Comparison of ENCODE assay signal across 24 cellular contexts in the genomic region with DNA sequence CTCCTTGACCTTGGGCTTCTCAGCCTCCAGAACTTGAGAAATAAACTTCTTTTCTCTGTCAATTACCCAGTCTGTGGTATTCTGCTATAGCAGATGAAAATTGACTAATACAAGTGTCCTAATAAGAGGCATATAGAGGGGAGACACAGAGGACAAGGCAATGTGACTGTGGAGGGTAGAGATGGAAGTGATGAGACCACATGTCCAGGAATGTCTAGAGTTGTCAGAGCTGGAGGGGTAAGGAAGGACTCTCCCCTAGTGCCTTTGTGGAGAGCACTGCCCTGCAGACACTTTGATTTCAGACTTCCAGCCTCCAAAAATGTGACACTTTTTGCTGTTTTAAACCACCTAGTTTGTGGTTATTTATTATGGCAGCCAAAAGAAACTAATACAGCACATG.
A peak's percentile ranks its signal among the peaks of the same experiment; 100 is the strongest.
DNase-seq lines count a peak whose midpoint lies in the region; ATAC-seq, FAIRE-seq and TF ChIP-seq lines count a peak whose summit lies in the region.
"Had no signal": no experiment of that assay in that cellular context is flagged by ENCODE, and none has a peak within 500 bp of the region (broad histone marks: within the 10 kb centered on the region; RNA-seq: fewer than 3 reads in every experiment).

No MANE protein-coding gene starts in this region.

- H3K4me3 Mint-ChIP-seq in chondrocyte (ENCODE audit: unreplicated experiment) (no peak overlapping the region), T-helper 17 cell (no peak overlapping the region)
- H3K4me3 Mint-ChIP-seq: CD4-positive, alpha-beta T cell; HFFc6 had no signal

- no peak overlapping the region for H3K18ac ChIP-seq in trophoblast cell (ENCODE audit: low read length)

- H3K4me1 ChIP-seq in HEK293 (ENCODE audit: control insufficient read depth, insufficient read depth, low read length) = no peaks in the 10 kb centered on the region
- peaks cover 17 to 18% of the 10 kb centered on the region in 2 experiments for H3K4me1 ChIP-seq in trophoblast cell (ENCODE audit: control insufficient read depth in 1 of 2, insufficient read depth in 2 of 2, low read length in 2 of 2)
- H3K4me1 ChIP-seq in uterus = no peaks in the 10 kb centered on the region
- H3K4me1 ChIP-seq: BLaER1, Caco-2 had no signal

- H3K27ac Mint-ChIP-seq in chondrocyte (ENCODE audit: unreplicated experiment) (peak overlapping the region; percentile 96), T-helper 17 cell (no peak overlapping the region)
- H3K27ac Mint-ChIP-seq: CD4-positive, alpha-beta T cell had no signal

- H3K14ac ChIP-seq in trophoblast cell (ENCODE audit: low read length) = no peak overlapping the region

- H4K91ac ChIP-seq in trophoblast cell (ENCODE audit: low read depth, low read length) = peak overlapping the region; percentile 4

- H3K4me2 ChIP-seq in trophoblast cell (ENCODE audit: low read length) = no peak overlapping the region
- H3K4me2 ChIP-seq: BLaER1 had no signal

- peak overlapping the region; percentile 15 for H3K9ac ChIP-seq in trophoblast cell (ENCODE audit: low read length)
- H3K9ac ChIP-seq: BLaER1 had no signal

- H2BK120ac ChIP-seq in trophoblast cell (ENCODE audit: insufficient read depth, low read length, poor library complexity) = no peak overlapping the region

- no peak overlapping the region for H4K12ac ChIP-seq in trophoblast cell (ENCODE audit: low read depth, low read length)

- H3K27me3 ChIP-seq in trophoblast cell (ENCODE audit: insufficient read depth, low read length) = no peaks in the 10 kb centered on the region
- H3K27me3 ChIP-seq in uterus = no peaks in the 10 kb centered on the region
- H3K27me3 ChIP-seq: BLaER1 had no signal

- H2BK12ac ChIP-seq in trophoblast cell (ENCODE audit: low read length) = peak overlapping the region; percentile 56

- intact Hi-C loops in uterus (cut with DNase I; ENCODE audit: low total_unique reads) = no loop called here

- DNase-seq in chondrocyte (ENCODE audit: low spot score) = no peak
- no peak for DNase-seq in trophoblast cell
- DNase-seq in uterus = no peak
- no peak for DNase-seq in T-helper 17 cell
- DNase-seq in RKO (ENCODE audit: low spot score) = no peak
- DNase-seq in GM12891 (ENCODE audit: insufficient read length, low spot score) = no peak
- DNase-seq: ACHN; Caco-2; CD4-positive, alpha-beta T cell; DMS 273 treated with DMSO at 0.1 percent for 48 hours; DMS79 treated with DMSO at 0.1 percent for 48 hours; H7; HFFc6; KG1; NCI-H1105; NCI-H146; NCI-H2029; NCI-H226; NCI-H510A treated with DMSO at 0.1 percent for 48 hours; NCI-H748 treated with DMSO at 0.1 percent for 48 hours had no signal

- FAIRE-seq in GM12891 (lab: Jason Lieb, UNC) = no peak

- H3K27ac ChIP-seq in HEK293 (ENCODE audit: extremely low read depth, low read depth, low read length) = no peak overlapping the region
- H3K27ac ChIP-seq in trophoblast cell (ENCODE audit: low read depth, low read length) = no peak overlapping the region
- H3K27ac ChIP-seq in uterus = peak overlapping the region; percentile 76 to 91
- H3K27ac ChIP-seq: BLaER1, HL-60 had no signal

- H3K27me3 Mint-ChIP-seq in chondrocyte (ENCODE audit: low read depth) = no peaks in the 10 kb centered on the region
- H3K27me3 Mint-ChIP-seq in T-helper 17 cell = peaks cover 39% of the 10 kb centered on the region

- POLR2A ChIA-PET in HEK293 (lab: Yijun Ruan, JAX) = no interaction called here

- TF ChIP-seq CTCF in HEK293 (tag by site-specific recombination; IDR thresholded peaks at IDR 0.05) (no peak), chondrocyte (IDR thresholded peaks at IDR 0.05) (no peak), uterus (IDR thresholded peaks at IDR 0.05) (no peak)

- H3K79me2 ChIP-seq in trophoblast cell (ENCODE audit: control insufficient read depth, insufficient read depth, low read length, poor library complexity) = no peaks in the 10 kb centered on the region

- H2AK5ac ChIP-seq in trophoblast cell (ENCODE audit: low read length) = peak overlapping the region; percentile 54

- no peak overlapping the region for H2BK5ac ChIP-seq in trophoblast cell (ENCODE audit: low read depth, low read length, poor library complexity)

- H3K4me3 ChIP-seq in HEK293 (ENCODE audit: low read depth, low read length) = no peak overlapping the region
- no peak overlapping the region for H3K4me3 ChIP-seq in trophoblast cell (ENCODE audit: low read depth, low read length)
- H3K4me3 ChIP-seq in uterus = no peak overlapping the region
- H3K4me3 ChIP-seq: BLaER1 had no signal

- peaks cover 24% of the 10 kb centered on the region for H3K79me1 ChIP-seq in trophoblast cell (ENCODE audit: low read length)

- H3K4ac ChIP-seq in trophoblast cell (ENCODE audit: low read depth, low read length) = no peak overlapping the region

- no peaks in the 10 kb centered on the region for H3K9me3 ChIP-seq in HEK293 (ENCODE audit: control insufficient read depth, insufficient read depth, low read depth, low read length)
- peaks cover 14% of the 10 kb centered on the region for H3K9me3 ChIP-seq in trophoblast cell (ENCODE audit: insufficient read depth, low read depth, low read length)
- H3K9me3 ChIP-seq in uterus = no peaks in the 10 kb centered on the region
- H3K9me3 ChIP-seq in T-helper 17 cell (ENCODE audit: control insufficient read depth, low read length, poor library complexity, severe bottlenecking) = no peaks in the 10 kb centered on the region
- H3K9me3 ChIP-seq: Caco-2 had no signal

- no peak overlapping the region for H4K8ac ChIP-seq in trophoblast cell (ENCODE audit: low read depth, low read length)

- peaks cover 16% of the 10 kb centered on the region for H3K9me3 Mint-ChIP-seq in chondrocyte (ENCODE audit: low read depth)
- H3K9me3 Mint-ChIP-seq: CD4-positive, alpha-beta T cell had no signal

- H3K36me3 ChIP-seq in HEK293 (ENCODE audit: control insufficient read depth in 2 of 2, insufficient read depth in 1 of 2, low read length in 2 of 2) (no peaks in the 10 kb centered on the region), trophoblast cell (ENCODE audit: control insufficient read depth in 1 of 2, insufficient read depth in 2 of 2, low read length in 2 of 2) (no peaks in the 10 kb centered on the region), uterus (no peaks in the 10 kb centered on the region)
- H3K36me3 ChIP-seq: BLaER1 had no signal

- no peak overlapping the region for H2AFZ ChIP-seq in trophoblast cell (ENCODE audit: insufficient read depth, low read length, poor library complexity)

- CTCF ChIA-PET in HEK293 (lab: Yijun Ruan, JAX) = interaction anchor here (0.8 kb wide), 1 partner anchor 740 kb away, joined by 4 read pairs; no protein-coding TSS in a partner anchor

- ATAC-seq in T-helper 17 cell = no peak
- ATAC-seq: SK-N-SH treated with all-trans-retinoic acid at 6 μM for 48 hours had no signal

- TF ChIP-seq POLR2A in uterus (IDR thresholded peaks at IDR 0.05) = no peak
- TF ChIP-seq POLR2A in GM12891 (IDR thresholded peaks at IDR 0.05; ENCODE audit: low read depth, low read length) = no peak

- H3K36me3 Mint-ChIP-seq in chondrocyte (ENCODE audit: low read depth) = no peaks in the 10 kb centered on the region
- H3K36me3 Mint-ChIP-seq in T-helper 17 cell (ENCODE audit: low read depth) = no peaks in the 10 kb centered on the region

- H3K23ac ChIP-seq in trophoblast cell (ENCODE audit: low read length) = no peak overlapping the region

- H3K4me1 Mint-ChIP-seq in chondrocyte (ENCODE audit: low read depth) (peaks cover 36% of the 10 kb centered on the region), T-helper 17 cell (no peaks in the 10 kb centered on the region)

TF ChIP-seq in HEK293, 187 proteins besides CTCF, POLR2A, EP300 and RAD21:
- TF ChIP-seq ZNF558 (tag by site-specific recombination; IDR thresholded peaks at IDR 0.05) (peak; percentile 57; the same call in 1 of the 2 replicates), ZNF266 (tag by site-specific recombination; IDR thresholded peaks at IDR 0.05; ENCODE audit: low read depth) (no peak)

TF ChIP-seq in GM12891, 5 proteins besides CTCF, POLR2A, EP300 and RAD21:
- TF ChIP-seq TAF1 (IDR thresholded peaks at IDR 0.05; ENCODE audit: low read depth, low read length) (no peak), SPI1 (IDR thresholded peaks at IDR 0.05; ENCODE audit: low read depth, low read length) (no peak), POU2F2 (IDR thresholded peaks at IDR 0.05; ENCODE audit: low read depth, low read length) (no peak), PAX5 (IDR thresholded peaks at IDR 0.05; ENCODE audit: insufficient read depth, low read length, severe bottlenecking) (no peak), POLR2AphosphoS5 (IDR thresholded peaks at IDR 0.05; ENCODE audit: low read depth, low read length) (no peak)

Comparison
In these comparisons a context has a peak if more than half of its experiments do, and no peak if none do; other contexts are left out.
1. H3K27ac ChIP-seq: peak in uterus (2 of 2); none in HEK293 (single experiment) and trophoblast cell (single experiment).